ENCODE assay signal across 21 cellular contexts in genomic region chr2:233803994-233804393, GRCh38. TPM values are rescaled to one million over a fixed set of nuclear protein-coding genes. Genes with fewer than 3 reads are reported as not detected.
"Had no signal": no experiment of that assay in that cellular context is flagged by ENCODE, and none has a peak within 500 bp of the region (broad histone marks: within the 10 kb centered on the region; RNA-seq: fewer than 3 reads in every experiment).

No MANE protein-coding gene starts in this region.

- H3K27me3 ChIP-seq: brain microvascular endothelial cell, pancreas, thyroid gland had no signal

- ATAC-seq: left lung; mucosa of descending colon; pancreas; sciatic nerve; SK-N-SH treated with all-trans-retinoic acid at 6 μM for 48 hours; stimulated activated naive B cell treated with anti-CD40 and anti-IgM and Interleukin-4, amounts not matched to agents 10 μg/mL and 1 μg/mL and 100 μg/mL, for 72 hours; T-cell had no signal

- H3K36me3 Mint-ChIP-seq: memory B cell; naive B cell; stimulated activated naive B cell treated with anti-CD40 and anti-IgM and Interleukin-4, amounts not matched to agents 10 μg/mL and 1 μg/mL and 100 μg/mL, for 72 hours; T-cell had no signal

- DNase-seq: activated naive CD4-positive, alpha-beta T cell treated with anti-CD3 and anti-CD28 coated beads, Interleukin-2, amount 50 U/mL, for 16 hours; brain microvascular endothelial cell; central memory CD4-positive, alpha-beta T cell; erythroblast; hypothalamus; mucosa of descending colon; naive B cell; stimulated activated CD4-positive, alpha-beta T cell treated with anti-CD3 and anti-CD28 coated beads, Interleukin-4, amount 100 ng/mL, for 4 hours; stimulated activated naive B cell treated with anti-CD40 and anti-IgM and Interleukin-4, amounts not matched to agents 10 μg/mL and 1 μg/mL and 100 μg/mL, for 72 hours; T-helper 9 cell; thyroid gland had no signal

- H3K9me3 ChIP-seq: left lung, mucosa of descending colon, pancreas, thyroid gland had no signal

- H3K4me1 ChIP-seq: left lung, pancreas had no signal

- H3K4me1 Mint-ChIP-seq: memory B cell, neural crest cell, T-cell had no signal

- H3K4me3 ChIP-seq: left lung, mucosa of descending colon, pancreas, thyroid gland had no signal

- H3K27ac ChIP-seq: brain microvascular endothelial cell, left lung, pancreas, thyroid gland had no signal

- H3K36me3 ChIP-seq: brain microvascular endothelial cell, left lung, pancreas, thyroid gland had no signal

- H3K4me3 Mint-ChIP-seq: activated T-cell treated with anti-CD3 and anti-CD28 coated beads, Interleukin-2, amount 50 U/mL, for 24 hours; memory B cell; neural crest cell; stimulated activated naive B cell treated with anti-CD40 and anti-IgM and Interleukin-4, amounts not matched to agents 10 μg/mL and 1 μg/mL and 100 μg/mL, for 72 hours; T-cell had no signal

- H3K27ac Mint-ChIP-seq: activated T-cell treated with anti-CD3 and anti-CD28 coated beads, Interleukin-2, amount 50 U/mL, for 24 hours; memory B cell; naive B cell; stimulated activated naive B cell treated with anti-CD40 and anti-IgM and Interleukin-4, amounts not matched to agents 10 μg/mL and 1 μg/mL and 100 μg/mL, for 72 hours; T-cell had no signal

RNA-seq across cellular contexts. Expression of gene MROH2A, which starts 25.9 kb away (rescaled TPM):
- total RNA-seq: aorta, frontal cortex, neural crest cell, pancreas, sciatic nerve, T-cell had no signal
- polyA plus RNA-seq: aorta, pancreas had no signal

RNA-seq across cellular contexts. Expression of gene UGT1A1, which starts 43.9 kb away (rescaled TPM):
- total RNA-seq: aorta, frontal cortex, neural crest cell, sciatic nerve, T-cell had no signal
- polyA plus RNA-seq: pancreas had no signal

RNA-seq across cellular contexts. Expression of gene HJURP, which starts 50.3 kb away (rescaled TPM):
- polyA plus RNA-seq: aorta had no signal
